8 cellular contexts compared by ENCODE assay signal in the genomic region with DNA sequence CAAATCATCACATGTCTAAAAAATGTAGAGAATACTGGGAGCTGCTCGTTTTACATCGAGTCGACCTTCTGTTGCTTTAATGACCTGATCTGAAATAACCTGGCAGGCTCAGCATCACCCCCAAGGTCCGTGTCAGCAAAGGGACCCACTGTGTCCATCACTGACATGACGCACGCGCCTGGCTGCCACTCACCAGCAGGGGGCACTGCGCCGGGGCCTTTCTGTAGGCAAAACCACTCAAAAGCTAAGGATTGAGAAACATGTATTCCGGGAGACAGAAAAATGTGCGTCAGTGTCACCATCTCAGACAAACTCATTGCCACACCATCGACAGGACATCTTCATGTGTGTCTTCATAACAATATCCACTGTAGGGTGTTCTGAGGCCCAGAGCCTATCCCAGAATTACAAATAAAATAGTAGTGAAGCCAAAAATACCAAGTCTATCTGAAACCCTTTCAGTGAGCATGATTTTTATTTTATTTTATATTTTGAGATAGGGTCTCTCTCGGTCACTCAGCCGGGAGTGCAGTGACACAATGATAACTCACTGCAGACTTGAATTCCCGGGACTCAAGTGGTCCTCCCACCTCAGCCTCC.
DNase-seq lines count a peak whose midpoint lies in the region; ATAC-seq and TF ChIP-seq lines count a peak whose summit lies in the region.

No MANE protein-coding gene starts in this region.

- H3K36me3 ChIP-seq in Panc1 (ENCODE audit: control insufficient read depth, insufficient read depth, low read length), result no peaks in the 10 kb centered on the region
- H3K36me3 ChIP-seq in tibial nerve, result no peaks in the 10 kb centered on the region

- POLR2A ChIA-PET in Panc1 (lab: Charles Lee), result no interaction called here

- H3K9me3 ChIP-seq in Panc1 (ENCODE audit: control insufficient read depth, insufficient read depth, low read depth, low read length), result no peaks in the 10 kb centered on the region
- no peaks in the 10 kb centered on the region for H3K9me3 ChIP-seq in tibial nerve

- ATAC-seq in Panc1 (peak; percentile 92), HG03097 (IDR thresholded peaks at IDR 0.05; ENCODE audit: low FRiP score, unreplicated experiment) (no peak)

- peak; percentile 98 for TF ChIP-seq CTCF in Panc1 (IDR thresholded peaks at IDR 0.05)
- TF ChIP-seq CTCF in osteocyte (IDR thresholded peaks at IDR 0.05), result peak; percentile 74
- peak; percentile 57 to 85 (median 72) for TF ChIP-seq CTCF in tibial nerve (IDR thresholded peaks at IDR 0.05)

- no peak for TF ChIP-seq EP300 in tibial nerve (IDR thresholded peaks at IDR 0.05)

- H3K4me3 ChIP-seq in Panc1 (ENCODE audit: low read depth in 2 of 2, low read length in 2 of 2) (no peak overlapping the region), tibial nerve (no peak overlapping the region)

- DNase-seq in A172 (ENCODE audit: low spot score) (peak; percentile 14), GM19238 (ENCODE audit: insufficient read length, low spot score) (peak; percentile 30), Panc1 (ENCODE audit: low read depth, low spot score) (peak; percentile 24), fibroblast of the conjunctiva (ENCODE audit: low read depth) (peak; percentile 1), osteocyte (ENCODE audit: extremely low spot score, unreplicated experiment) (no peak), tibial nerve (ENCODE audit: low spot score in 2 of 2) (peak; percentile 51 to 68)
- DNase-seq in activated T-helper 1 cell treated with anti-CD3 and anti-CD28 coated beads, Interleukin-12 subunit alpha, Interleukin-12 subunit beta, Interleukin-2, Interleukin-4 antibody, amounts not matched to agents 30 ng/mL and 10 ng/mL and 1 ng/mL, durations not matched to agents 14 hours and 24 hours and 36 hours (ENCODE audit: low spot score), result peak; percentile 43

- no peaks in the 10 kb centered on the region for H3K36me3 Mint-ChIP-seq in activated T-helper 1 cell treated with anti-CD3 and anti-CD28 coated beads, Interleukin-12 subunit alpha, Interleukin-12 subunit beta, Interleukin-2, Interleukin-4 antibody, amounts not matched to agents 30 ng/mL and 10 ng/mL and 1 ng/mL, durations not matched to agents 14 hours and 24 hours and 36 hours (ENCODE audit: low read depth)
- H3K36me3 Mint-ChIP-seq in osteocyte (ENCODE audit: unreplicated experiment), result no peaks in the 10 kb centered on the region

- CTCF ChIA-PET in Panc1 (lab: Charles Lee), result interaction anchor here (0.6 to 1.7 kb wide), 4 partner anchors 44 to 610 kb away, joined by 3 to 21 read pairs (median 4); no protein-coding TSS in a partner anchor

- no peaks in the 10 kb centered on the region for H3K4me1 Mint-ChIP-seq in activated T-helper 1 cell treated with anti-CD3 and anti-CD28 coated beads, Interleukin-12 subunit alpha, Interleukin-12 subunit beta, Interleukin-2, Interleukin-4 antibody, amounts not matched to agents 30 ng/mL and 10 ng/mL and 1 ng/mL, durations not matched to agents 14 hours and 24 hours and 36 hours (ENCODE audit: low read depth)
- H3K4me1 Mint-ChIP-seq in osteocyte (ENCODE audit: unreplicated experiment), result no peaks in the 10 kb centered on the region

- intact Hi-C loops in Panc1 (cut with micrococcal nuclease; ENCODE audit: unreplicated experiment), result loop anchor here (10.0 kb wide), 1 partner anchor 103 kb away; no protein-coding TSS in a partner anchor
- intact Hi-C loops in activated T-helper 1 cell treated with anti-CD3 and anti-CD28 coated beads, Interleukin-12 subunit alpha, Interleukin-12 subunit beta, Interleukin-2, Interleukin-4 antibody, amounts not matched to agents 30 ng/mL and 10 ng/mL and 1 ng/mL, durations not matched to agents 14 hours and 24 hours and 36 hours (cut with micrococcal nuclease), result loop anchor here (1.0 kb wide), 1 partner anchor 54 kb away; no protein-coding TSS in a partner anchor

- H3K27ac Mint-ChIP-seq in activated T-helper 1 cell treated with anti-CD3 and anti-CD28 coated beads, Interleukin-12 subunit alpha, Interleukin-12 subunit beta, Interleukin-2, Interleukin-4 antibody, amounts not matched to agents 30 ng/mL and 10 ng/mL and 1 ng/mL, durations not matched to agents 14 hours and 24 hours and 36 hours, result no peak overlapping the region
- H3K27ac Mint-ChIP-seq in osteocyte (ENCODE audit: unreplicated experiment), result no peak overlapping the region

- BruUV-seq in Panc1 (replicated peaks; lab: Mats Ljungman, UMichigan), result no TSS peak

- no peaks in the 10 kb centered on the region for H3K27me3 Mint-ChIP-seq in activated T-helper 1 cell treated with anti-CD3 and anti-CD28 coated beads, Interleukin-12 subunit alpha, Interleukin-12 subunit beta, Interleukin-2, Interleukin-4 antibody, amounts not matched to agents 30 ng/mL and 10 ng/mL and 1 ng/mL, durations not matched to agents 14 hours and 24 hours and 36 hours (ENCODE audit: insufficient read depth)
- H3K27me3 Mint-ChIP-seq in osteocyte (ENCODE audit: unreplicated experiment), result no peaks in the 10 kb centered on the region

- no peaks in the 10 kb centered on the region for H3K9me3 Mint-ChIP-seq in activated T-helper 1 cell treated with anti-CD3 and anti-CD28 coated beads, Interleukin-12 subunit alpha, Interleukin-12 subunit beta, Interleukin-2, Interleukin-4 antibody, amounts not matched to agents 30 ng/mL and 10 ng/mL and 1 ng/mL, durations not matched to agents 14 hours and 24 hours and 36 hours
- no peaks in the 10 kb centered on the region for H3K9me3 Mint-ChIP-seq in osteocyte (ENCODE audit: unreplicated experiment)

- H3K27ac ChIP-seq in Panc1 (ENCODE audit: low read length) (no peak overlapping the region), tibial nerve (no peak overlapping the region)

- no peaks in the 10 kb centered on the region for H3K4me1 ChIP-seq in Panc1 (ENCODE audit: control insufficient read depth, insufficient read depth, low read length)
- no peaks in the 10 kb centered on the region for H3K4me1 ChIP-seq in tibial nerve

- in situ Hi-C loops in Panc1 (cut with HindIII; ENCODE audit: low pct_unique_long_range_greater_than_20kb, low sequenced_read_pairs), result no loop called here

- 24 to 28% methylated on average over 15 of the region's 15 CpGs for WGBS in tibial nerve, 2 donors

- H3K4me3 Mint-ChIP-seq in activated T-helper 1 cell treated with anti-CD3 and anti-CD28 coated beads, Interleukin-12 subunit alpha, Interleukin-12 subunit beta, Interleukin-2, Interleukin-4 antibody, amounts not matched to agents 30 ng/mL and 10 ng/mL and 1 ng/mL, durations not matched to agents 14 hours and 24 hours and 36 hours, result no peak overlapping the region
- H3K4me3 Mint-ChIP-seq in osteocyte (ENCODE audit: unreplicated experiment), result no peak overlapping the region

- no peaks in the 10 kb centered on the region for H3K27me3 ChIP-seq in Panc1 (ENCODE audit: control insufficient read depth, insufficient read depth, low read length)
- H3K27me3 ChIP-seq in tibial nerve, result no peaks in the 10 kb centered on the region

- TF ChIP-seq POLR2A in tibial nerve (IDR thresholded peaks at IDR 0.05), result no peak
